In the genomic region with DNA sequence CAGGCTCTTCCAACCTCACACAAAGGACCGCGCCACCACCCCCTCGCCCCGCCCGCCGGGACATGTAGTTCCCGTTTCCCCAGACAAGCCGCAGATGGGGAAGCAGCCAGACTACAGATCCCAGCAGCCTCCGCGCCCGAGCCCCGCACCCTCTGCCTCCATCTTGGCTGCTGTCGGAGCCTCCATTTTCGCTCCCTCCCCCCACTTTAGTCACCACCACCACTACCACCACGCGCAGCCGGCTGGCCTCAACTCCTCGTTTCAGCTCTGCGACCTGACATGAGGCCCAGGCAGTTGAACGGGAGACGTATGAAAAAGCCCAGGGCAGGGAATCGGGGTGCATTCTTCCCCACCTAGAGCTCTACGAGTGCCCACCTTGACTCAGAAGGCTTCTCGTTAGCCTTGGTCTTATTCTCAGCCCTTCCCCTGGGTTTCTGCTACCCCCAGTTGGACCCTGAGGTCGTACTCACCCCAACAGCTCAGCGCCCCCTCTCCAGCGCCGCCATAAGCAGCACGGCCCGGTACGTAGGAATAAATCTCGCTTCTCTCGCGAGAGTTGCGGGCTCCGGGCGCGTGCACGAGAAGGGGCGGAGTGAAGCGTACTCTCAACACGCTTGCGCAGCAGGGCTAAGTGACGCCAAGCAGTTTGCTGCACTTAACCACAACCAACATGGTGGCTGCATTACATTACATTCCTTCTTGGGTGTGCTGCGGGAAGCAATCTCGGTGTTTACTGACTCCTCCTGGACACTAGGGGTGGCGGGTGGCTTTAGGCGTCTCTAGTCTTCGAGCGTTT, we compare ENCODE assay signal across 1 cellular context.
A peak's percentile ranks its signal among the peaks of the same experiment; 100 is the strongest.
TF ChIP-seq lines count a peak whose summit lies in the region.

A gene (minus strand): TSS at position 530 of the 796 bp plus-strand sequence. CDS start 18,094 bp downstream, outside the sequence.

TF ChIP-seq in K562, 482 proteins besides CTCF, POLR2A, EP300 and RAD21 (continued from another document and continues in another):
- TF ChIP-seq, protein P1, sequence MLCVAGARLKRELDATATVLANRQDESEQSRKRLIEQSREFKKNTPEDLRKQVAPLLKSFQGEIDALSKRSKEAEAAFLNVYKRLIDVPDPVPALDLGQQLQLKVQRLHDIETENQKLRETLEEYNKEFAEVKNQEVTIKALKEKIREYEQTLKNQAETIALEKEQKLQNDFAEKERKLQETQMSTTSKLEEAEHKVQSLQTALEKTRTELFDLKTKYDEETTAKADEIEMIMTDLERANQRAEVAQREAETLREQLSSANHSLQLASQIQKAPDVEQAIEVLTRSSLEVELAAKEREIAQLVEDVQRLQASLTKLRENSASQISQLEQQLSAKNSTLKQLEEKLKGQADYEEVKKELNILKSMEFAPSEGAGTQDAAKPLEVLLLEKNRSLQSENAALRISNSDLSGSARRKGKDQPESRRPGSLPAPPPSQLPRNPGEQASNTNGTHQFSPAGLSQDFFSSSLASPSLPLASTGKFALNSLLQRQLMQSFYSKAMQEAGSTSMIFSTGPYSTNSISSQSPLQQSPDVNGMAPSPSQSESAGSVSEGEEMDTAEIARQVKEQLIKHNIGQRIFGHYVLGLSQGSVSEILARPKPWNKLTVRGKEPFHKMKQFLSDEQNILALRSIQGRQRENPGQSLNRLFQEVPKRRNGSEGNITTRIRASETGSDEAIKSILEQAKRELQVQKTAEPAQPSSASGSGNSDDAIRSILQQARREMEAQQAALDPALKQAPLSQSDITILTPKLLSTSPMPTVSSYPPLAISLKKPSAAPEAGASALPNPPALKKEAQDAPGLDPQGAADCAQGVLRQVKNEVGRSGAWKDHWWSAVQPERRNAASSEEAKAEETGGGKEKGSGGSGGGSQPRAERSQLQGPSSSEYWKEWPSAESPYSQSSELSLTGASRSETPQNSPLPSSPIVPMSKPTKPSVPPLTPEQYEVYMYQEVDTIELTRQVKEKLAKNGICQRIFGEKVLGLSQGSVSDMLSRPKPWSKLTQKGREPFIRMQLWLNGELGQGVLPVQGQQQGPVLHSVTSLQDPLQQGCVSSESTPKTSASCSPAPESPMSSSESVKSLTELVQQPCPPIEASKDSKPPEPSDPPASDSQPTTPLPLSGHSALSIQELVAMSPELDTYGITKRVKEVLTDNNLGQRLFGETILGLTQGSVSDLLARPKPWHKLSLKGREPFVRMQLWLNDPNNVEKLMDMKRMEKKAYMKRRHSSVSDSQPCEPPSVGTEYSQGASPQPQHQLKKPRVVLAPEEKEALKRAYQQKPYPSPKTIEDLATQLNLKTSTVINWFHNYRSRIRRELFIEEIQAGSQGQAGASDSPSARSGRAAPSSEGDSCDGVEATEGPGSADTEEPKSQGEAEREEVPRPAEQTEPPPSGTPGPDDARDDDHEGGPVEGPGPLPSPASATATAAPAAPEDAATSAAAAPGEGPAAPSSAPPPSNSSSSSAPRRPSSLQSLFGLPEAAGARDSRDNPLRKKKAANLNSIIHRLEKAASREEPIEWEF (CRISPR knock-in tag; IDR thresholded peaks at IDR 0.05): no peak
- 0 out of 2 replicates have a peak, but pooled peaks have one; percentile 42 for TF ChIP-seq SPI1 (IDR thresholded peaks at IDR 0.05; ENCODE audit: borderline replicate concordance, low read depth, low read length)
- TF ChIP-seq EWSR1 (IDR thresholded peaks at IDR 0.05; ENCODE audit: borderline replicate concordance, low read depth, partially characterized antibody): no peak
- TF ChIP-seq, protein P2, sequence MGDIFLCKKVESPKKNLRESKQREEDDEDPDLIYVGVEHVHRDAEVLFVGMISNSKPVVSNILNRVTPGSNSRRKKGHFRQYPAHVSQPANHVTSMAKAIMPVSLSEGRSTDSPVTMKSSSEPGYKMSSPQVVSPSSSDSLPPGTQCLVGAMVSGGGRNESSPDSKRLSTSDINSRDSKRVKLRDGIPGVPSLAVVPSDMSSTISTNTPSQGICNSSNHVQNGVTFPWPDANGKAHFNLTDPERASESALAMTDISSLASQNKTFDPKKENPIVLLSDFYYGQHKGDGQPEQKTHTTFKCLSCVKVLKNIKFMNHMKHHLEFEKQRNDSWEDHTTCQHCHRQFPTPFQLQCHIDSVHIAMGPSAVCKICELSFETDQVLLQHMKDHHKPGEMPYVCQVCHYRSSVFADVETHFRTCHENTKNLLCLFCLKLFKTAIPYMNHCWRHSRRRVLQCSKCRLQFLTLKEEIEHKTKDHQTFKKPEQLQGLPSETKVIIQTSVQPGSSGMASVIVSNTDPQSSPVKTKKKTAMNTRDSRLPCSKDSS (IDR thresholded peaks at IDR 0.05; ENCODE audit: low read depth, partially characterized antibody): no peak
- TF ChIP-seq ZNF224 (CRISPR knock-in tag; IDR thresholded peaks at IDR 0.05): no peak
- no peak for TF ChIP-seq ZNF699 (CRISPR knock-in tag; IDR thresholded peaks at IDR 0.05; ENCODE audit: insufficient replicate concordance)
- TF ChIP-seq MAFK (IDR thresholded peaks at IDR 0.05; ENCODE audit: low read length): peak; percentile 36
- TF ChIP-seq, protein P3, sequence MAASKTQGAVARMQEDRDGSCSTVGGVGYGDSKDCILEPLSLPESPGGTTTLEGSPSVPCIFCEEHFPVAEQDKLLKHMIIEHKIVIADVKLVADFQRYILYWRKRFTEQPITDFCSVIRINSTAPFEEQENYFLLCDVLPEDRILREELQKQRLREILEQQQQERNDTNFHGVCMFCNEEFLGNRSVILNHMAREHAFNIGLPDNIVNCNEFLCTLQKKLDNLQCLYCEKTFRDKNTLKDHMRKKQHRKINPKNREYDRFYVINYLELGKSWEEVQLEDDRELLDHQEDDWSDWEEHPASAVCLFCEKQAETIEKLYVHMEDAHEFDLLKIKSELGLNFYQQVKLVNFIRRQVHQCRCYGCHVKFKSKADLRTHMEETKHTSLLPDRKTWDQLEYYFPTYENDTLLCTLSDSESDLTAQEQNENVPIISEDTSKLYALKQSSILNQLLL (CRISPR knock-in tag; IDR thresholded peaks at IDR 0.05; ENCODE audit: borderline replicate concordance): no peak
- no peak for TF ChIP-seq ZKSCAN3 (CRISPR knock-in tag; IDR thresholded peaks at IDR 0.05)
- TF ChIP-seq, protein P4, sequence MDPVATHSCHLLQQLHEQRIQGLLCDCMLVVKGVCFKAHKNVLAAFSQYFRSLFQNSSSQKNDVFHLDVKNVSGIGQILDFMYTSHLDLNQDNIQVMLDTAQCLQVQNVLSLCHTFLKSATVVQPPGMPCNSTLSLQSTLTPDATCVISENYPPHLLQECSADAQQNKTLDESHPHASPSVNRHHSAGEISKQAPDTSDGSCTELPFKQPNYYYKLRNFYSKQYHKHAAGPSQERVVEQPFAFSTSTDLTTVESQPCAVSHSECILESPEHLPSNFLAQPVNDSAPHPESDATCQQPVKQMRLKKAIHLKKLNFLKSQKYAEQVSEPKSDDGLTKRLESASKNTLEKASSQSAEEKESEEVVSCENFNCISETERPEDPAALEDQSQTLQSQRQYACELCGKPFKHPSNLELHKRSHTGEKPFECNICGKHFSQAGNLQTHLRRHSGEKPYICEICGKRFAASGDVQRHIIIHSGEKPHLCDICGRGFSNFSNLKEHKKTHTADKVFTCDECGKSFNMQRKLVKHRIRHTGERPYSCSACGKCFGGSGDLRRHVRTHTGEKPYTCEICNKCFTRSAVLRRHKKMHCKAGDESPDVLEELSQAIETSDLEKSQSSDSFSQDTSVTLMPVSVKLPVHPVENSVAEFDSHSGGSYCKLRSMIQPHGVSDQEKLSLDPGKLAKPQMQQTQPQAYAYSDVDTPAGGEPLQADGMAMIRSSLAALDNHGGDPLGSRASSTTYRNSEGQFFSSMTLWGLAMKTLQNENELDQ (CRISPR knock-in tag; IDR thresholded peaks at IDR 0.05; ENCODE audit: borderline replicate concordance): no peak
- peak; percentile 73 for TF ChIP-seq GABPB1 (CRISPR knock-in tag; IDR thresholded peaks at IDR 0.05)
- TF ChIP-seq TBP (optimal IDR thresholded peaks at IDR 0.05; ENCODE audit: low read depth, low read length): peak; percentile 96
- TF ChIP-seq HNRNPLL (IDR thresholded peaks at IDR 0.05; ENCODE audit: low read depth, low read length, poor library complexity, severe bottlenecking): peak; percentile 37
- peak; percentile 82 for TF ChIP-seq SMARCA5 (IDR thresholded peaks at IDR 0.05)
- TF ChIP-seq ZNF41 (CRISPR knock-in tag; conservative IDR thresholded peaks at IDR 0.05): peak; percentile 40; the same call in 1 of the 2 replicates
- TF ChIP-seq CC2D1A (IDR thresholded peaks at IDR 0.05): peak; percentile 81
- TF ChIP-seq, protein P5, sequence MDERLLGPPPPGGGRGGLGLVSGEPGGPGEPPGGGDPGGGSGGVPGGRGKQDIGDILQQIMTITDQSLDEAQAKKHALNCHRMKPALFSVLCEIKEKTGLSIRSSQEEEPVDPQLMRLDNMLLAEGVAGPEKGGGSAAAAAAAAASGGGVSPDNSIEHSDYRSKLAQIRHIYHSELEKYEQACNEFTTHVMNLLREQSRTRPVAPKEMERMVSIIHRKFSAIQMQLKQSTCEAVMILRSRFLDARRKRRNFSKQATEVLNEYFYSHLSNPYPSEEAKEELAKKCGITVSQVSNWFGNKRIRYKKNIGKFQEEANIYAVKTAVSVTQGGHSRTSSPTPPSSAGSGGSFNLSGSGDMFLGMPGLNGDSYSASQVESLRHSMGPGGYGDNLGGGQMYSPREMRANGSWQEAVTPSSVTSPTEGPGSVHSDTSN (CRISPR knock-in tag; IDR thresholded peaks at IDR 0.05; ENCODE audit: low read depth): no peak
- TF ChIP-seq, protein P5 (tag; conservative IDR thresholded peaks at IDR 0.05; ENCODE audit: low read depth): no peak
- TF ChIP-seq SRF (CRISPR knock-in tag; IDR thresholded peaks at IDR 0.05): peak; percentile 21 to 71; a peak in 2 of 4 replicates
- TF ChIP-seq CREBBP (IDR thresholded peaks at IDR 0.05; ENCODE audit: low read depth, low read length): no peak
- TF ChIP-seq KHSRP (IDR thresholded peaks at IDR 0.05): no peak
- TF ChIP-seq, protein P6, sequence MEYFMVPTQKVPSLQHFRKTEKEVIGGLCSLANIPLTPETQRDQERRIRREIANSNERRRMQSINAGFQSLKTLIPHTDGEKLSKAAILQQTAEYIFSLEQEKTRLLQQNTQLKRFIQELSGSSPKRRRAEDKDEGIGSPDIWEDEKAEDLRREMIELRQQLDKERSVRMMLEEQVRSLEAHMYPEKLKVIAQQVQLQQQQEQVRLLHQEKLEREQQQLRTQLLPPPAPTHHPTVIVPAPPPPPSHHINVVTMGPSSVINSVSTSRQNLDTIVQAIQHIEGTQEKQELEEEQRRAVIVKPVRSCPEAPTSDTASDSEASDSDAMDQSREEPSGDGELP (CRISPR knock-in tag; IDR thresholded peaks at IDR 0.05; ENCODE audit: borderline replicate concordance): peak; percentile 79
- peak; percentile 63; the same call in 1 of the 2 replicates for TF ChIP-seq ZNF785 (CRISPR knock-in tag; IDR thresholded peaks at IDR 0.05)
- TF ChIP-seq, protein P7, sequence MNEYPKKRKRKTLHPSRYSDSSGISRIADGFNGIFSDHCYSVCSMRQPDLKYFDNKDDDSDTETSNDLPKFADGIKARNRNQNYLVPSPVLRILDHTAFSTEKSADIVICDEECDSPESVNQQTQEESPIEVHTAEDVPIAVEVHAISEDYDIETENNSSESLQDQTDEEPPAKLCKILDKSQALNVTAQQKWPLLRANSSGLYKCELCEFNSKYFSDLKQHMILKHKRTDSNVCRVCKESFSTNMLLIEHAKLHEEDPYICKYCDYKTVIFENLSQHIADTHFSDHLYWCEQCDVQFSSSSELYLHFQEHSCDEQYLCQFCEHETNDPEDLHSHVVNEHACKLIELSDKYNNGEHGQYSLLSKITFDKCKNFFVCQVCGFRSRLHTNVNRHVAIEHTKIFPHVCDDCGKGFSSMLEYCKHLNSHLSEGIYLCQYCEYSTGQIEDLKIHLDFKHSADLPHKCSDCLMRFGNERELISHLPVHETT (CRISPR knock-in tag; conservative IDR thresholded peaks at IDR 0.05 in 1 of 2, IDR thresholded peaks at IDR 0.05 in 1 of 2): peak in 1 of 2 experiments; percentile 91; a peak in 2 of 4 replicates
- TF ChIP-seq, protein P8, sequence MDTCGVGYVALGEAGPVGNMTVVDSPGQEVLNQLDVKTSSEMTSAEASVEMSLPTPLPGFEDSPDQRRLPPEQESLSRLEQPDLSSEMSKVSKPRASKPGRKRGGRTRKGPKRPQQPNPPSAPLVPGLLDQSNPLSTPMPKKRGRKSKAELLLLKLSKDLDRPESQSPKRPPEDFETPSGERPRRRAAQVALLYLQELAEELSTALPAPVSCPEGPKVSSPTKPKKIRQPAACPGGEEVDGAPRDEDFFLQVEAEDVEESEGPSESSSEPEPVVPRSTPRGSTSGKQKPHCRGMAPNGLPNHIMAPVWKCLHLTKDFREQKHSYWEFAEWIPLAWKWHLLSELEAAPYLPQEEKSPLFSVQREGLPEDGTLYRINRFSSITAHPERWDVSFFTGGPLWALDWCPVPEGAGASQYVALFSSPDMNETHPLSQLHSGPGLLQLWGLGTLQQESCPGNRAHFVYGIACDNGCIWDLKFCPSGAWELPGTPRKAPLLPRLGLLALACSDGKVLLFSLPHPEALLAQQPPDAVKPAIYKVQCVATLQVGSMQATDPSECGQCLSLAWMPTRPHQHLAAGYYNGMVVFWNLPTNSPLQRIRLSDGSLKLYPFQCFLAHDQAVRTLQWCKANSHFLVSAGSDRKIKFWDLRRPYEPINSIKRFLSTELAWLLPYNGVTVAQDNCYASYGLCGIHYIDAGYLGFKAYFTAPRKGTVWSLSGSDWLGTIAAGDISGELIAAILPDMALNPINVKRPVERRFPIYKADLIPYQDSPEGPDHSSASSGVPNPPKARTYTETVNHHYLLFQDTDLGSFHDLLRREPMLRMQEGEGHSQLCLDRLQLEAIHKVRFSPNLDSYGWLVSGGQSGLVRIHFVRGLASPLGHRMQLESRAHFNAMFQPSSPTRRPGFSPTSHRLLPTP (IDR thresholded peaks at IDR 0.05; ENCODE audit: borderline replicate concordance, extremely low read depth, insufficient read length): peak; percentile 47
- TF ChIP-seq OTX1 (CRISPR knock-in tag; IDR thresholded peaks at IDR 0.05): no peak; the same call in 1 of the 2 replicates
- 0 out of 2 replicates have a peak, but pooled peaks have one; percentile 12 for TF ChIP-seq SOX6 (IDR thresholded peaks at IDR 0.05)
- peak; percentile 39; the same call in 1 of the 2 replicates for TF ChIP-seq HDAC8 (tag; IDR thresholded peaks at IDR 0.05)
- TF ChIP-seq SNIP1 (IDR thresholded peaks at IDR 0.05; ENCODE audit: low read depth): no peak
- TF ChIP-seq SRSF9 (IDR thresholded peaks at IDR 0.05; ENCODE audit: borderline replicate concordance, low read depth, low read length): no peak
- TF ChIP-seq, protein P9, sequence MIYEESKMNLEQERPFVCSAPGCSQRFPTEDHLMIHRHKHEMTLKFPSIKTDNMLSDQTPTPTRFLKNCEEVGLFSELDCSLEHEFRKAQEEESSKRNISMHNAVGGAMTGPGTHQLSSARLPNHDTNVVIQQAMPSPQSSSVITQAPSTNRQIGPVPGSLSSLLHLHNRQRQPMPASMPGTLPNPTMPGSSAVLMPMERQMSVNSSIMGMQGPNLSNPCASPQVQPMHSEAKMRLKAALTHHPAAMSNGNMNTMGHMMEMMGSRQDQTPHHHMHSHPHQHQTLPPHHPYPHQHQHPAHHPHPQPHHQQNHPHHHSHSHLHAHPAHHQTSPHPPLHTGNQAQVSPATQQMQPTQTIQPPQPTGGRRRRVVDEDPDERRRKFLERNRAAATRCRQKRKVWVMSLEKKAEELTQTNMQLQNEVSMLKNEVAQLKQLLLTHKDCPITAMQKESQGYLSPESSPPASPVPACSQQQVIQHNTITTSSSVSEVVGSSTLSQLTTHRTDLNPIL (CRISPR knock-in tag; IDR thresholded peaks at IDR 0.05): 0 out of 2 replicates have a peak, but pooled peaks have one; percentile 21
- peak; percentile 93 to 94 for TF ChIP-seq FOXK2 (conservative IDR thresholded peaks at IDR 0.05 in 1 of 2, IDR thresholded peaks at IDR 0.05 in 1 of 2; ENCODE audit: low read depth in 2 of 2)
- no peak for TF ChIP-seq PTRF (tag; IDR thresholded peaks at IDR 0.05)
